8 cellular contexts compared by ENCODE assay signal in genomic region chr12:49828143-49829091, GRCh38. TPM values are rescaled to one million over a fixed set of nuclear protein-coding genes. Genes with fewer than 3 reads are reported as not detected.
A peak's percentile ranks its signal among the peaks of the same experiment; 100 is the strongest.
DNase-seq lines count a peak whose midpoint lies in the region; ATAC-seq lines count a peak whose summit lies in the region.

A gene with protein sequence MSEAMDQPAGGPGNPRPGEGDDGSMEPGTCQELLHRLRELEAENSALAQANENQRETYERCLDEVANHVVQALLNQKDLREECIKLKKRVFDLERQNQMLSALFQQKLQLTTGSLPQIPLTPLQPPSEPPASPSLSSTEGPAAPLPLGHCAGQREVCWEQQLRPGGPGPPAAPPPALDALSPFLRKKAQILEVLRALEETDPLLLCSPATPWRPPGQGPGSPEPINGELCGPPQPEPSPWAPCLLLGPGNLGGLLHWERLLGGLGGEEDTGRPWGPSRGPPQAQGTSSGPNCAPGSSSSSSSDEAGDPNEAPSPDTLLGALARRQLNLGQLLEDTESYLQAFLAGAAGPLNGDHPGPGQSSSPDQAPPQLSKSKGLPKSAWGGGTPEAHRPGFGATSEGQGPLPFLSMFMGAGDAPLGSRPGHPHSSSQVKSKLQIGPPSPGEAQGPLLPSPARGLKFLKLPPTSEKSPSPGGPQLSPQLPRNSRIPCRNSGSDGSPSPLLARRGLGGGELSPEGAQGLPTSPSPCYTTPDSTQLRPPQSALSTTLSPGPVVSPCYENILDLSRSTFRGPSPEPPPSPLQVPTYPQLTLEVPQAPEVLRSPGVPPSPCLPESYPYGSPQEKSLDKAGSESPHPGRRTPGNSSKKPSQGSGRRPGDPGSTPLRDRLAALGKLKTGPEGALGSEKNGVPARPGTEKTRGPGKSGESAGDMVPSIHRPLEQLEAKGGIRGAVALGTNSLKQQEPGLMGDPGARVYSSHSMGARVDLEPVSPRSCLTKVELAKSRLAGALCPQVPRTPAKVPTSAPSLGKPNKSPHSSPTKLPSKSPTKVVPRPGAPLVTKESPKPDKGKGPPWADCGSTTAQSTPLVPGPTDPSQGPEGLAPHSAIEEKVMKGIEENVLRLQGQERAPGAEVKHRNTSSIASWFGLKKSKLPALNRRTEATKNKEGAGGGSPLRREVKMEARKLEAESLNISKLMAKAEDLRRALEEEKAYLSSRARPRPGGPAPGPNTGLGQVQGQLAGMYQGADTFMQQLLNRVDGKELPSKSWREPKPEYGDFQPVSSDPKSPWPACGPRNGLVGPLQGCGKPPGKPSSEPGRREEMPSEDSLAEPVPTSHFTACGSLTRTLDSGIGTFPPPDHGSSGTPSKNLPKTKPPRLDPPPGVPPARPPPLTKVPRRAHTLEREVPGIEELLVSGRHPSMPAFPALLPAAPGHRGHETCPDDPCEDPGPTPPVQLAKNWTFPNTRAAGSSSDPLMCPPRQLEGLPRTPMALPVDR (N-terminal part only) (minus strand): TSS chr12:49828413. CDS start chr12:49804044, 24,369 bp downstream.

- no peaks in the 10 kb centered on the region for H3K9me3 Mint-ChIP-seq in activated T-helper 17 cell treated with anti-CD3 and anti-CD28 coated beads, Interleukin-2, amount 50 U/mL, for 72 hours
- no peaks in the 10 kb centered on the region for H3K9me3 Mint-ChIP-seq in naive thymus-derived CD8-positive, alpha-beta T cell
- no peaks in the 10 kb centered on the region for H3K9me3 Mint-ChIP-seq in stimulated activated naive B cell treated with anti-CD40 and anti-IgM and Interleukin-4, amounts not matched to agents 10 μg/mL and 1 μg/mL and 100 μg/mL, for 72 hours

- ATAC-seq in GM21825 (IDR thresholded peaks at IDR 0.05; ENCODE audit: unreplicated experiment): peak; percentile 90
- ATAC-seq in activated T-helper 17 cell treated with anti-CD3 and anti-CD28 coated beads, Interleukin-2, amount 50 U/mL, for 72 hours (replicated peaks): peak; percentile 99
- peak; percentile 92 to 93 for ATAC-seq in naive thymus-derived CD8-positive, alpha-beta T cell
- ATAC-seq in stimulated activated naive B cell treated with anti-CD40 and anti-IgM and Interleukin-4, amounts not matched to agents 10 μg/mL and 1 μg/mL and 100 μg/mL, for 72 hours (replicated peaks): peak; percentile 91 to 94

- POLR2A ChIA-PET in naive thymus-derived CD8-positive, alpha-beta T cell (lab: Charles Lee): interaction anchor here (0.5 to 5.3 kb wide), 8 partner anchors 12 to 283 kb away, joined by 3 to 77 read pairs (median 4); partner anchors contain the start of genes BCDIN3D, PRPF40B and TMBIM6

- peak within 1 kb of the TSS; percentile 86 for H3K27ac Mint-ChIP-seq in activated T-helper 17 cell treated with anti-CD3 and anti-CD28 coated beads, Interleukin-2, amount 50 U/mL, for 72 hours
- peak within 1 kb of the TSS; percentile 80 to 100 (median 98) for H3K27ac Mint-ChIP-seq in naive thymus-derived CD8-positive, alpha-beta T cell
- peak within 1 kb of the TSS; percentile 93 for H3K27ac Mint-ChIP-seq in stimulated activated naive B cell treated with anti-CD40 and anti-IgM and Interleukin-4, amounts not matched to agents 10 μg/mL and 1 μg/mL and 100 μg/mL, for 72 hours

- H3K36me3 Mint-ChIP-seq in activated T-helper 17 cell treated with anti-CD3 and anti-CD28 coated beads, Interleukin-2, amount 50 U/mL, for 72 hours (ENCODE audit: low read depth): no peaks in the 10 kb centered on the region
- no peaks in the 10 kb centered on the region for H3K36me3 Mint-ChIP-seq in naive thymus-derived CD8-positive, alpha-beta T cell
- H3K36me3 Mint-ChIP-seq in stimulated activated naive B cell treated with anti-CD40 and anti-IgM and Interleukin-4, amounts not matched to agents 10 μg/mL and 1 μg/mL and 100 μg/mL, for 72 hours: no peaks in the 10 kb centered on the region

- peaks cover 15% of the 10 kb centered on the region for H3K4me1 Mint-ChIP-seq in activated T-helper 17 cell treated with anti-CD3 and anti-CD28 coated beads, Interleukin-2, amount 50 U/mL, for 72 hours
- peaks cover 25 to 47% (median 44%) of the 10 kb centered on the region in 4 donors for H3K4me1 Mint-ChIP-seq in naive thymus-derived CD8-positive, alpha-beta T cell
- H3K4me1 Mint-ChIP-seq in stimulated activated naive B cell treated with anti-CD40 and anti-IgM and Interleukin-4, amounts not matched to agents 10 μg/mL and 1 μg/mL and 100 μg/mL, for 72 hours: peaks cover 35 to 49% of the 10 kb centered on the region in 2 donors

- DNase-seq in DMS79 treated with DMSO at 0.1 percent for 48 hours (lab: John Stamatoyannopoulos, UW) (peak; percentile 90), Kasumi-1 (lab: John Stamatoyannopoulos, UW) (peak; percentile 94 to 95), RKO (ENCODE audit: low spot score) (peak; percentile 97), fibroblast of gingiva (ENCODE audit: low read depth) (peak; percentile 96)
- DNase-seq in naive thymus-derived CD8-positive, alpha-beta T cell: peak; percentile 89 to 97 (median 94)
- peak; percentile 86 for DNase-seq in stimulated activated naive B cell treated with anti-CD40 and anti-IgM and Interleukin-4, amounts not matched to agents 10 μg/mL and 1 μg/mL and 100 μg/mL, for 72 hours

- peak within 1 kb of the TSS; percentile 87 for H3K4me3 Mint-ChIP-seq in activated T-helper 17 cell treated with anti-CD3 and anti-CD28 coated beads, Interleukin-2, amount 50 U/mL, for 72 hours
- H3K4me3 Mint-ChIP-seq in naive thymus-derived CD8-positive, alpha-beta T cell: peak within 1 kb of the TSS; percentile 84 to 100 (median 98)
- peak within 1 kb of the TSS; percentile 90 to 94 for H3K4me3 Mint-ChIP-seq in stimulated activated naive B cell treated with anti-CD40 and anti-IgM and Interleukin-4, amounts not matched to agents 10 μg/mL and 1 μg/mL and 100 μg/mL, for 72 hours

- H3K27me3 Mint-ChIP-seq in activated T-helper 17 cell treated with anti-CD3 and anti-CD28 coated beads, Interleukin-2, amount 50 U/mL, for 72 hours: no peaks in the 10 kb centered on the region
- H3K27me3 Mint-ChIP-seq in naive thymus-derived CD8-positive, alpha-beta T cell: no peaks in the 10 kb centered on the region
- H3K27me3 Mint-ChIP-seq in stimulated activated naive B cell treated with anti-CD40 and anti-IgM and Interleukin-4, amounts not matched to agents 10 μg/mL and 1 μg/mL and 100 μg/mL, for 72 hours: no peaks in the 10 kb centered on the region

RNA-seq across cellular contexts. Expression of the gene that starts here (rescaled TPM):
- 1 to 10 TPM; 1.2 to 2.4 TPM for total RNA-seq in activated T-helper 17 cell treated with anti-CD3 and anti-CD28 coated beads, Interleukin-2, amount 50 U/mL, for 72 hours
- total RNA-seq in naive thymus-derived CD8-positive, alpha-beta T cell: 10 to 100 TPM; 13.0 to 14.2 TPM
- polyA plus RNA-seq in naive thymus-derived CD8-positive, alpha-beta T cell: 1 to 10 TPM; 1.9 to 5.1 (median 2.4) TPM

Comparison
In these comparisons a context has a peak if more than half of its experiments do, and no peak if none do; other contexts are left out.
1. Peak in every context shown above with its lines: DNase-seq and ATAC-seq.
2. RNA of the gene that starts here (total RNA-seq): 13.0 to 14.2 TPM in naive thymus-derived CD8-positive, alpha-beta T cell; 1.2 to 2.4 TPM in activated T-helper 17 cell treated with anti-CD3 and anti-CD28 coated beads, Interleukin-2, amount 50 U/mL, for 72 hours; every median in the first group is over 4 times any median in the second.